ENCODE assay signal across 9 cellular contexts in the genomic region with DNA sequence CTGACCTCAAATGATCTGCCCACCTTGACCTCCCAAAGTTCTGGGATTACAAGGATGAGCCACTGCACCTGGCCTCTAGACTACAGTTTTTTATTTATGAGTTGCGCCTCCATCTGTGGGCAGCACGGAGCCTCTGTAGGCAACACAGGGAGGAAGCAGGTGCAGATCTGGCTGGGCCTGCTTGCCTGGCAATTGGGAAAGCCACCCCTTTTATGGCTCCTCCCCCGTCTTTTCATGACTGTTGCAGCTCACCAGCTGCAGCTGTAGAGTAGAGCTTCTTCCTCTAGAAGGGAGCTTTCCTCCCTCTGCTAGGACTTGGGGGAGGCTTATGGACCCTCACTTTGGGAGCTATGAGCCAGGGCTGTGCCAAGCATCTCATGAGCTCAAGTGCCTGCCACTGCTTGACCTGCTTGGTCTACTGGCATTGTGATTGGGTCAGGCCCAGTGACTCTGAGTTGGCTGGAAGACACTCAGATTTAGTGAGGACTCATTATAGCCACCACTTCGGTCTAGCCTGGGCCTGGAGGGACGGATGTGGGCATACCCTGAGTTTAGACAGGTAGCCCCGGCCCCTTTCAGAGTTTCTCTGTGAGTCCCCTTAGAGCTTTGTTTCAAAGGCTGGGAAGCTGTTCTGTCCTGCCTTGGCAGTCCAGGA. TPM values are rescaled to one million over a fixed set of nuclear protein-coding genes. Genes with fewer than 3 reads are reported as not detected.
DNase-seq lines count a peak whose midpoint lies in the region; ATAC-seq, FAIRE-seq and TF ChIP-seq lines count a peak whose summit lies in the region.
"Had no signal": no experiment of that assay in that cellular context is flagged by ENCODE, and none has a peak within 500 bp of the region (broad histone marks: within the 10 kb centered on the region; RNA-seq: fewer than 3 reads in every experiment).

No MANE protein-coding gene starts in this region.

- H3K27ac ChIP-seq in CD4-positive, alpha-beta T cell (ENCODE audit: low read depth, low read length) = no peak overlapping the region
- H3K27ac ChIP-seq in endothelial cell of umbilical vein (ENCODE audit: insufficient read depth, low read depth, low read length) (peak overlapping the region; percentile 27), stomach (peak overlapping the region in 4 of 5 donors; percentile 56 to 79 (median 70))

- H3K36me3 Mint-ChIP-seq in CD4-positive, alpha-beta T cell (ENCODE audit: low read depth) = peaks cover 19% of the 10 kb centered on the region
- no peaks in the 10 kb centered on the region for H3K36me3 Mint-ChIP-seq in natural killer cell treated with Interleukin-12 subunit alpha and Interleukin-12 subunit beta and Interleukin-15 and Interleukin-18, amount 100 ng/mL, for 72 hours

- no TSS peak for BruUV-seq in endothelial cell of umbilical vein (replicated peaks; lab: Mats Ljungman, UMichigan)

- no peak for FAIRE-seq in endothelial cell of umbilical vein (lab: Jason Lieb, UNC)
- FAIRE-seq: colon had no signal

- ATAC-seq in CD4-positive, alpha-beta T cell (ENCODE audit: poor library complexity) = peak; percentile 83
- ATAC-seq in GM19455 (IDR thresholded peaks at IDR 0.05; ENCODE audit: unreplicated experiment) (peak; percentile 49), HG03521 (IDR thresholded peaks at IDR 0.05; ENCODE audit: unreplicated experiment) (no peak)
- no peak for ATAC-seq in natural killer cell treated with Interleukin-12 subunit alpha and Interleukin-12 subunit beta and Interleukin-15 and Interleukin-18, amount 100 ng/mL, for 72 hours

- H2AFZ ChIP-seq in endothelial cell of umbilical vein (ENCODE audit: low read depth, low read length) = no peak overlapping the region

- no peak overlapping the region for H3K4me2 ChIP-seq in endothelial cell of umbilical vein (ENCODE audit: insufficient read depth, low read length)

- TF ChIP-seq CTCF in CD4-positive, alpha-beta T cell (IDR thresholded peaks at IDR 0.05) = no peak
- TF ChIP-seq CTCF in endothelial cell of umbilical vein (IDR thresholded peaks at IDR 0.05; ENCODE audit: extremely low read depth in 1 of 2, insufficient read depth in 1 of 2, low read depth in 1 of 2, low read length in 2 of 2) (no peak), stomach (IDR thresholded peaks at IDR 0.05) (no peak)

- H3K4me3 ChIP-seq in endothelial cell of umbilical vein (replicated peaks in 1 of 3; ENCODE audit: insufficient read depth in 1 of 3, low read depth in 1 of 3, low read length in 3 of 3) = no peak overlapping the region
- H3K4me3 ChIP-seq in stomach = no peak overlapping the region

- no peak overlapping the region for H3K9ac ChIP-seq in endothelial cell of umbilical vein (replicated peaks; ENCODE audit: extremely low read depth, insufficient read depth, low read length)

- H3K79me2 ChIP-seq in endothelial cell of umbilical vein (ENCODE audit: control insufficient read depth, insufficient read depth, low read length) = no peaks in the 10 kb centered on the region

- H3K9me1 ChIP-seq in endothelial cell of umbilical vein (replicated peaks; ENCODE audit: control insufficient read depth, extremely low read depth, insufficient read depth, low read length) = no peaks in the 10 kb centered on the region

- CTCF ChIA-PET in CD4-positive, alpha-beta T cell (lab: Charles Lee) = interaction anchor here (1.9 kb wide), 1 partner anchor 72 kb away, joined by 9 read pairs; no protein-coding TSS in a partner anchor
- CTCF ChIA-PET in endothelial cell of umbilical vein (lab: Charles Lee) = interaction anchor here (0.9 to 2.4 kb wide), 6 partner anchors 16 to 253 kb away, joined by 3 to 17 read pairs (median 4); no protein-coding TSS in a partner anchor

- TF ChIP-seq POLR2A in endothelial cell of umbilical vein (IDR thresholded peaks at IDR 0.05; ENCODE audit: low read depth, low read length) (no peak), stomach (IDR thresholded peaks at IDR 0.05) (no peak)

- H3K9me3 Mint-ChIP-seq in CD4-positive, alpha-beta T cell = no peaks in the 10 kb centered on the region
- no peaks in the 10 kb centered on the region for H3K9me3 Mint-ChIP-seq in natural killer cell treated with Interleukin-12 subunit alpha and Interleukin-12 subunit beta and Interleukin-15 and Interleukin-18, amount 100 ng/mL, for 72 hours

- H3K27me3 ChIP-seq in CD4-positive, alpha-beta T cell (ENCODE audit: control insufficient read depth, insufficient read depth, low read length) = no peaks in the 10 kb centered on the region
- H3K27me3 ChIP-seq in endothelial cell of umbilical vein (ENCODE audit: control insufficient read depth in 2 of 2, insufficient read depth in 2 of 2, low read length in 2 of 2) = no peaks in the 10 kb centered on the region
- H3K27me3 ChIP-seq in stomach = no peaks in the 10 kb centered on the region

- dilution Hi-C loops in endothelial cell of umbilical vein (cut with MboI; ENCODE audit: extremely low pct_ligation_motif_present, low sequenced_read_pairs) = no loop called here

- no peaks in the 10 kb centered on the region for H3K27me3 Mint-ChIP-seq in CD4-positive, alpha-beta T cell
- no peaks in the 10 kb centered on the region for H3K27me3 Mint-ChIP-seq in natural killer cell treated with Interleukin-12 subunit alpha and Interleukin-12 subunit beta and Interleukin-15 and Interleukin-18, amount 100 ng/mL, for 72 hours

- intact Hi-C loops in CD4-positive, alpha-beta T cell (cut with DNase I, micrococcal nuclease) = no loop called here
- intact Hi-C loops in endothelial cell of umbilical vein (cut with micrococcal nuclease) (no loop called here), stomach (cut with DNase I; ENCODE audit: low total_unique reads) (no loop called here)

- H3K4me1 Mint-ChIP-seq in CD4-positive, alpha-beta T cell (ENCODE audit: low read depth) = peaks cover 17% of the 10 kb centered on the region
- H3K4me1 Mint-ChIP-seq in natural killer cell treated with Interleukin-12 subunit alpha and Interleukin-12 subunit beta and Interleukin-15 and Interleukin-18, amount 100 ng/mL, for 72 hours (ENCODE audit: low read depth in 2 of 2) = peaks cover 0 to 4% of the 10 kb centered on the region in 2 donors

- no peak overlapping the region for H3K4me3 Mint-ChIP-seq in CD4-positive, alpha-beta T cell
- no peak overlapping the region for H3K4me3 Mint-ChIP-seq in natural killer cell treated with Interleukin-12 subunit alpha and Interleukin-12 subunit beta and Interleukin-15 and Interleukin-18, amount 100 ng/mL, for 72 hours

- no peak for TF ChIP-seq EP300 in stomach (IDR thresholded peaks at IDR 0.05)

- no peak for DNase-seq in CD4-positive, alpha-beta T cell
- DNase-seq in NCI-H1092 (lab: John Stamatoyannopoulos, UW) (peak; percentile 32), endothelial cell of umbilical vein (ENCODE audit: low read depth, low spot score) (no peak), stomach (no peak), 8988T (no peak)
- no peak for DNase-seq in natural killer cell treated with Interleukin-12 subunit alpha and Interleukin-12 subunit beta and Interleukin-15 and Interleukin-18, amount 100 ng/mL, for 72 hours (ENCODE audit: low spot score)

- POLR2A ChIA-PET in CD4-positive, alpha-beta T cell (lab: Charles Lee) = interaction anchor here (0.8 to 3.3 kb wide), 5 partner anchors 12 to 53 kb away, joined by 3 to 13 read pairs (median 3); partner anchors contain the start of genes PLA2G15, PRMT7 and SLC7A6OS
- POLR2A ChIA-PET in endothelial cell of umbilical vein (lab: Charles Lee) = interaction anchor here (0.9 kb wide), 1 partner anchor 33 kb away, joined by 3 read pairs; no protein-coding TSS in a partner anchor

- 69 to 86% (median 76%) methylated on average over 6 of the region's 6 CpGs for WGBS in stomach, 5 donors

- H3K4me1 ChIP-seq in endothelial cell of umbilical vein (ENCODE audit: control insufficient read depth, extremely low read depth, insufficient read depth, low read length) (peaks cover 8% of the 10 kb centered on the region), stomach (peaks cover 6 to 30% (median 11%) of the 10 kb centered on the region in 4 donors)

- no peaks in the 10 kb centered on the region for H4K20me1 ChIP-seq in endothelial cell of umbilical vein (replicated peaks; ENCODE audit: control insufficient read depth, extremely low read depth, insufficient read depth, low read length)

- no peaks in the 10 kb centered on the region for H3K9me3 ChIP-seq in CD4-positive, alpha-beta T cell (ENCODE audit: control insufficient read depth, low read length)
- H3K9me3 ChIP-seq in endothelial cell of umbilical vein (replicated peaks; ENCODE audit: control insufficient read depth, insufficient read depth, low read length) = no peaks in the 10 kb centered on the region
- H3K9me3 ChIP-seq in stomach = no peaks in the 10 kb centered on the region

- H3K27ac Mint-ChIP-seq in CD4-positive, alpha-beta T cell = no peak overlapping the region
- peak overlapping the region in 1 of 2 donors; percentile 45 for H3K27ac Mint-ChIP-seq in natural killer cell treated with Interleukin-12 subunit alpha and Interleukin-12 subunit beta and Interleukin-15 and Interleukin-18, amount 100 ng/mL, for 72 hours

- H3K36me3 ChIP-seq in endothelial cell of umbilical vein (ENCODE audit: control insufficient read depth in 2 of 2, extremely low read depth in 1 of 2, insufficient read depth in 2 of 2, low read length in 2 of 2) (peaks cover 0 to 29% of the 10 kb centered on the region in 2 experiments), stomach (peaks cover 31 to 83% (median 71%) of the 10 kb centered on the region in 4 donors)

RNA-seq across cellular contexts. Expression of gene SLC7A6, which starts 6.9 kb away (rescaled TPM):
- 100 to 1,000 TPM; 187 to 197 TPM for total RNA-seq in CD4-positive, alpha-beta T cell
- 68.0 and 68.7 TPM in 2 replicates for total RNA-seq in endothelial cell of umbilical vein
- 86.5 and 92.0 TPM in 2 replicates for polyA plus RNA-seq in endothelial cell of umbilical vein
- 29.2 and 31.1 TPM in 2 replicates for polyA plus RNA-seq in endothelial cell of umbilical vein (2011; cell fraction: cytosol; rRNA removed)
- polyA plus RNA-seq in endothelial cell of umbilical vein (2011; cell fraction: nucleus; rRNA removed) = 261 and 278 TPM in 2 replicates
- polyA plus RNA-seq in endothelial cell of umbilical vein (2012) = 42.1 and 42.7 TPM in 2 replicates
- 295 and 328 TPM in 2 replicates for polyA minus RNA-seq in endothelial cell of umbilical vein
- polyA minus RNA-seq in endothelial cell of umbilical vein (2011; cell fraction: cytosol; rRNA and poly(A)+ RNA removed) = 30.9 TPM
- 113 and 174 TPM in 2 replicates for polyA minus RNA-seq in endothelial cell of umbilical vein (2011; cell fraction: nucleus; rRNA and poly(A)+ RNA removed)
- total RNA-seq in stomach = 10 to 100 TPM; 11.9 to 66.1 (median 17.2) TPM
- 1 to 10 TPM; 2.9 to 6.0 (median 4.2) TPM for polyA plus RNA-seq in stomach
- total RNA-seq in natural killer cell treated with Interleukin-12 subunit alpha and Interleukin-12 subunit beta and Interleukin-15 and Interleukin-18, amount 100 ng/mL, for 72 hours = 100 to 1,000 TPM in 1 of 2 donors, 10 to 100 TPM in 1; 56.2 to 111 TPM

RNA-seq across cellular contexts. Expression of gene PLA2G15, which starts 12.2 kb away (rescaled TPM):
- total RNA-seq in CD4-positive, alpha-beta T cell = 1 to 10 TPM; 4.3 to 4.7 TPM
- total RNA-seq in endothelial cell of umbilical vein (24.0 and 24.3 TPM in 2 replicates), stomach (10 to 100 TPM in 2 of 5 donors, 1 to 10 TPM in 3; 3.5 to 16.5 (median 9.8) TPM)
- polyA plus RNA-seq in endothelial cell of umbilical vein (41.8 and 45.4 TPM in 2 replicates), stomach (1 to 10 TPM; 4.4 to 6.0 (median 5.8) TPM)
- polyA plus RNA-seq in endothelial cell of umbilical vein (2011; cell fraction: cytosol; rRNA removed) = 21.1 and 23.7 TPM in 2 replicates
- polyA plus RNA-seq in endothelial cell of umbilical vein (2011; cell fraction: nucleus; rRNA removed) = 20.0 and 20.8 TPM in 2 replicates
- polyA plus RNA-seq in endothelial cell of umbilical vein (2012) = 25.3 and 38.2 TPM in 2 replicates
- polyA minus RNA-seq in endothelial cell of umbilical vein = 28.4 and 36.6 TPM in 2 replicates
- 6.1 TPM for polyA minus RNA-seq in endothelial cell of umbilical vein (2011; cell fraction: cytosol; rRNA and poly(A)+ RNA removed)
- polyA minus RNA-seq in endothelial cell of umbilical vein (2011; cell fraction: nucleus; rRNA and poly(A)+ RNA removed) = 8.0 and 8.3 TPM in 2 replicates
- 10 to 100 TPM; 11.6 to 11.8 TPM for total RNA-seq in natural killer cell treated with Interleukin-12 subunit alpha and Interleukin-12 subunit beta and Interleukin-15 and Interleukin-18, amount 100 ng/mL, for 72 hours

RNA-seq across cellular contexts. Expression of gene ESRP2, which starts 21.5 kb away (rescaled TPM):
- not detected for total RNA-seq in CD4-positive, alpha-beta T cell
- total RNA-seq in endothelial cell of umbilical vein (0.66 and 0.99 TPM in 2 replicates), stomach (100 to 1,000 TPM in 1 of 5 donors, 10 to 100 TPM in 4; 19.8 to 184 (median 76.3) TPM)
- polyA plus RNA-seq in endothelial cell of umbilical vein (0.57 and 0.70 TPM in 2 replicates), stomach (10 to 100 TPM; 21.5 to 36.9 (median 31.2) TPM)
- polyA plus RNA-seq in endothelial cell of umbilical vein (2011; cell fraction: cytosol; rRNA removed) = 0.32 and 0.34 TPM in 2 replicates
- 1.5 and 3.2 TPM in 2 replicates for polyA plus RNA-seq in endothelial cell of umbilical vein (2011; cell fraction: nucleus; rRNA removed)
- 0.44 and 0.80 TPM in 2 replicates for polyA plus RNA-seq in endothelial cell of umbilical vein (2012)
- 0.87 and 1.9 TPM in 2 replicates for polyA minus RNA-seq in endothelial cell of umbilical vein
- polyA minus RNA-seq in endothelial cell of umbilical vein (2011; cell fraction: cytosol; rRNA and poly(A)+ RNA removed) = 27.9 TPM
- 0.29 TPM in 1 of 2 replicates, not detected in the other for polyA minus RNA-seq in endothelial cell of umbilical vein (2011; cell fraction: nucleus; rRNA and poly(A)+ RNA removed)
- total RNA-seq in natural killer cell treated with Interleukin-12 subunit alpha and Interleukin-12 subunit beta and Interleukin-15 and Interleukin-18, amount 100 ng/mL, for 72 hours = under 1 TPM in 1 of 2 donors, not detected in 1; 0.12 TPM

RNA-seq across cellular contexts. Expression of gene SLC7A6OS, which starts 53.4 kb away (rescaled TPM):
- total RNA-seq in CD4-positive, alpha-beta T cell = 10 to 100 TPM; 29.0 to 32.1 TPM
- total RNA-seq in endothelial cell of umbilical vein = 22.0 and 22.9 TPM in 2 replicates
- 7.1 and 8.3 TPM in 2 replicates for polyA plus RNA-seq in endothelial cell of umbilical vein
- polyA plus RNA-seq in endothelial cell of umbilical vein (2011; cell fraction: cytosol; rRNA removed) = 7.5 and 7.8 TPM in 2 replicates
- 22.1 and 25.3 TPM in 2 replicates for polyA plus RNA-seq in endothelial cell of umbilical vein (2011; cell fraction: nucleus; rRNA removed)
- 11.1 and 13.5 TPM in 2 replicates for polyA plus RNA-seq in endothelial cell of umbilical vein (2012)
- polyA minus RNA-seq in endothelial cell of umbilical vein = 10.5 and 11.7 TPM in 2 replicates
- 8.7 TPM for polyA minus RNA-seq in endothelial cell of umbilical vein (2011; cell fraction: cytosol; rRNA and poly(A)+ RNA removed)
- polyA minus RNA-seq in endothelial cell of umbilical vein (2011; cell fraction: nucleus; rRNA and poly(A)+ RNA removed) = 17.4 and 18.6 TPM in 2 replicates
- 10 to 100 TPM; 12.3 to 41.4 (median 16.7) TPM for total RNA-seq in stomach
- 1 to 10 TPM; 4.7 to 5.7 (median 5.7) TPM for polyA plus RNA-seq in stomach
- 10 to 100 TPM; 25.8 to 27.9 TPM for total RNA-seq in natural killer cell treated with Interleukin-12 subunit alpha and Interleukin-12 subunit beta and Interleukin-15 and Interleukin-18, amount 100 ng/mL, for 72 hours

RNA-seq across cellular contexts. Expression of gene PRMT7, which starts 53.4 kb away (rescaled TPM):
- total RNA-seq in CD4-positive, alpha-beta T cell = 10 to 100 TPM; 46.3 to 51.0 TPM
- total RNA-seq in endothelial cell of umbilical vein = 33.8 and 43.4 TPM in 2 replicates
- 54.6 and 57.9 TPM in 2 replicates for polyA plus RNA-seq in endothelial cell of umbilical vein
- 30.6 and 34.2 TPM in 2 replicates for polyA plus RNA-seq in endothelial cell of umbilical vein (2011; cell fraction: cytosol; rRNA removed)
- polyA plus RNA-seq in endothelial cell of umbilical vein (2011; cell fraction: nucleus; rRNA removed) = 255 and 271 TPM in 2 replicates
- 29.6 and 30.4 TPM in 2 replicates for polyA plus RNA-seq in endothelial cell of umbilical vein (2012)
- polyA minus RNA-seq in endothelial cell of umbilical vein = 52.7 and 66.7 TPM in 2 replicates
- 44.1 TPM for polyA minus RNA-seq in endothelial cell of umbilical vein (2011; cell fraction: cytosol; rRNA and poly(A)+ RNA removed)
- polyA minus RNA-seq in endothelial cell of umbilical vein (2011; cell fraction: nucleus; rRNA and poly(A)+ RNA removed) = 52.5 and 55.0 TPM in 2 replicates
- 10 to 100 TPM; 24.9 to 88.8 (median 48.3) TPM for total RNA-seq in stomach
- polyA plus RNA-seq in stomach = 10 to 100 TPM; 22.4 to 30.2 (median 28.6) TPM
- 10 to 100 TPM; 45.7 to 90.9 TPM for total RNA-seq in natural killer cell treated with Interleukin-12 subunit alpha and Interleukin-12 subunit beta and Interleukin-15 and Interleukin-18, amount 100 ng/mL, for 72 hours

Comparison
In these comparisons a context has a peak if more than half of its experiments do, and no peak if none do; other contexts are left out.
1. ATAC-seq: peak in CD4-positive, alpha-beta T cell (single experiment) and GM19455 (single experiment); none in natural killer cell treated with Interleukin-12 subunit alpha and Interleukin-12 subunit beta and Interleukin-15 and Interleukin-18, amount 100 ng/mL, for 72 hours (0 of 2) and HG03521 (single experiment).
2. RNA of gene ESRP2, which starts 21.5 kb away (total RNA-seq): 19.8 to 184 TPM in stomach; 0.66 to 0.99 TPM in endothelial cell of umbilical vein, not detected in CD4-positive, alpha-beta T cell and 0.12 TPM in natural killer cell treated with Interleukin-12 subunit alpha and Interleukin-12 subunit beta and Interleukin-15 and Interleukin-18, amount 100 ng/mL, for 72 hours; every median in the first group is over 10 times any median in the second.